29 cellular contexts compared by ENCODE assay signal in the genomic region with DNA sequence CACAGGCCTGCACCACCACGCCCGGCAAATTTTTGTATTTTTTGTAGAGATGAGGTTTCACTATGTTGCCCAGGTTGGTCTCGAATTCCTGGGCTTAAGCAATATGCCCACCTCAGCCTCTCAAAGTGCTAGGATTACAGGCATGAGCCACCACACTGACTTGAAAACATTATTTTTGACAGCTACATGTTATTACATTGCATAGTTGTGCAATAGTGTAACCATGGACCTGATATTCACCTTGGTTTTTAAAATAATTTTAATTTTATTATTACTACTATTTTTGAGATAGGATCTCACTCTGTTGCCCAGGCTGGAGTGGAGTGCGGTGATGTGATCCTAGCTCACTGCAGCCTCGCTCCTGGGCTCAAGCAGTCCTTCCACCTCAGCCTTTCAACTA.
"Had no signal": no experiment of that assay in that cellular context is flagged by ENCODE, and none has a peak within 500 bp of the region (broad histone marks: within the 10 kb centered on the region; RNA-seq: fewer than 3 reads in every experiment).

No MANE protein-coding gene starts in this region.

- H3K4me1 Mint-ChIP-seq: endodermal cell had no signal

- ATAC-seq: effector memory CD8-positive, alpha-beta T cell; esophagus mucosa; foreskin keratinocyte; gastrocnemius medialis; gastroesophageal sphincter had no signal

- FAIRE-seq: endometrium, endothelial cell of umbilical vein, frontal cortex had no signal

- H3K4me3 ChIP-seq: colonic mucosa, coronary artery, dorsolateral prefrontal cortex, esophagus muscularis mucosa, esophagus squamous epithelium, gastrocnemius medialis, gastroesophageal sphincter, heart left ventricle, heart right ventricle, hepatocyte had no signal

- H3K4me1 ChIP-seq: colonic mucosa, esophagus squamous epithelium had no signal

- H3K9me3 Mint-ChIP-seq: dendritic cell treated with granulocyte-macrophage colony-stimulating factor and Interleukin-4, amounts not matched to agents 40 ng/mL and 50 ng/mL, for 4 days; effector memory CD8-positive, alpha-beta T cell; endodermal cell had no signal

- H3K27ac Mint-ChIP-seq: dendritic cell treated with granulocyte-macrophage colony-stimulating factor and Interleukin-4, amounts not matched to agents 40 ng/mL and 50 ng/mL, for 4 days; endodermal cell had no signal

- DNase-seq: colonic mucosa; cortex of kidney; dermis blood vessel endothelial cell; dorsolateral prefrontal cortex; effector CD4-positive, alpha-beta T cell; effector CD8-positive, alpha-beta T cell; effector memory CD4-positive, alpha-beta T cell; effector memory CD8-positive, alpha-beta T cell; endodermal cell; erythroblast; esophagus squamous epithelium; foreskin fibroblast; foreskin keratinocyte; foreskin melanocyte; gastrocnemius medialis; glutamatergic neuron; head of caudate nucleus; heart left ventricle; heart right ventricle had no signal

- H3K4me3 Mint-ChIP-seq: dendritic cell treated with granulocyte-macrophage colony-stimulating factor and Interleukin-4, amounts not matched to agents 40 ng/mL and 50 ng/mL, for 4 days; effector memory CD8-positive, alpha-beta T cell; endodermal cell had no signal

- H3K27me3 Mint-ChIP-seq: dendritic cell treated with granulocyte-macrophage colony-stimulating factor and Interleukin-4, amounts not matched to agents 40 ng/mL and 50 ng/mL, for 4 days; effector memory CD8-positive, alpha-beta T cell had no signal

- H3K27me3 ChIP-seq: colonic mucosa, dorsolateral prefrontal cortex, esophagus muscularis mucosa, esophagus squamous epithelium, foreskin keratinocyte, gastrocnemius medialis, gastroesophageal sphincter, heart left ventricle, heart right ventricle, hepatocyte had no signal

- H3K4me2 ChIP-seq: hepatocyte had no signal

- H3K36me3 ChIP-seq: colonic mucosa, esophagus muscularis mucosa, gastrocnemius medialis, gastroesophageal sphincter, heart left ventricle had no signal

- H3K27ac ChIP-seq: colonic mucosa, coronary artery, dorsolateral prefrontal cortex, epithelial cell of prostate, esophagus muscularis mucosa, esophagus squamous epithelium, foreskin keratinocyte, gastroesophageal sphincter, heart left ventricle, heart right ventricle, hepatocyte had no signal

- H2AFZ ChIP-seq: hepatocyte had no signal

- H3K9me3 ChIP-seq: colonic mucosa, esophagus muscularis mucosa, esophagus squamous epithelium, gastrocnemius medialis, gastroesophageal sphincter, heart left ventricle, heart right ventricle had no signal
